Comparison of ENCODE assay signal across 10 cellular contexts in genomic region chr7:101884671-101885596, GRCh38.
DNase-seq lines count a peak whose midpoint lies in the region; ATAC-seq and TF ChIP-seq lines count a peak whose summit lies in the region.
"Had no signal": no experiment of that assay in that cellular context is flagged by ENCODE, and none has a peak within 500 bp of the region (broad histone marks: within the 10 kb centered on the region; RNA-seq: fewer than 3 reads in every experiment).

No MANE protein-coding gene starts in this region.

- no peak for TF ChIP-seq RAD21 in neural cell (conservative IDR thresholded peaks at IDR 0.05)

- H2AFZ ChIP-seq in SU-DHL-6 (ENCODE audit: low read depth, low read length, severe bottlenecking) (no peak overlapping the region), neural cell (ENCODE audit: low read depth, low read length) (no peak overlapping the region)

- CTCF ChIA-PET in A673 (lab: Charles Lee), result no interaction called here

- H3K27ac ChIP-seq in SU-DHL-6 (ENCODE audit: low read depth, low read length) (peak overlapping the region; percentile 79), neural cell (ENCODE audit: low read length) (peak overlapping the region; percentile 23), A673 (ENCODE audit: low read depth, low read length, poor library complexity, severe bottlenecking) (no peak overlapping the region)

- H3K4me3 ChIP-seq in GM12864 (ENCODE audit: low read depth, low read length) (no peak overlapping the region), SU-DHL-6 (ENCODE audit: insufficient read depth, low read length, poor library complexity, severe bottlenecking) (peak overlapping the region; percentile 15), neural cell (ENCODE audit: low read length) (no peak overlapping the region), A673 (ENCODE audit: low read depth, low read length, poor library complexity, severe bottlenecking) (no peak overlapping the region)

- H3K27me3 ChIP-seq in SU-DHL-6 (ENCODE audit: low read length), result no peaks in the 10 kb centered on the region
- H3K27me3 ChIP-seq in neural cell (ENCODE audit: insufficient read depth, low read depth, low read length), result no peaks in the 10 kb centered on the region
- no peaks in the 10 kb centered on the region for H3K27me3 ChIP-seq in A673 (replicated peaks; ENCODE audit: insufficient read depth, low read depth, low read length, poor library complexity)

- BruUV-seq in A673 (replicated peaks; lab: Mats Ljungman, UMichigan), result no TSS peak

- H3K79me2 ChIP-seq in SU-DHL-6 (ENCODE audit: insufficient read depth, low read length) (peaks cover 100% of the 10 kb centered on the region), neural cell (replicated peaks; ENCODE audit: insufficient read depth, low read length) (peaks cover 21% of the 10 kb centered on the region)

- H3K36me3 ChIP-seq in SU-DHL-6 (ENCODE audit: low read length) (no peaks in the 10 kb centered on the region), neural cell (ENCODE audit: insufficient read depth, low read length) (no peaks in the 10 kb centered on the region), A673 (ENCODE audit: insufficient read depth, low read length, poor library complexity, severe bottlenecking) (no peaks in the 10 kb centered on the region)

- intact Hi-C loops in A673 (cut with micrococcal nuclease; ENCODE audit: unreplicated experiment), result no loop called here

- POLR2A ChIA-PET in A673 (lab: Charles Lee; ENCODE audit: low non-redundant PET), result no interaction called here

- TF ChIP-seq EP300 in neural cell (conservative IDR thresholded peaks at IDR 0.05; ENCODE audit: poor library complexity, severe bottlenecking), result no peak

- DNase-seq in GM12864 (ENCODE audit: low read depth), result peak; percentile 18
- DNase-seq in occipital lobe (lab: John Stamatoyannopoulos, UW), result no peak
- DNase-seq in iPS-NIHi11 (ENCODE audit: low spot score), result no peak
- DNase-seq in A673 (ENCODE audit: low spot score), result no peak
- DNase-seq: NCI-H2227 treated with DMSO at 0.1 percent for 48 hours; stimulated activated CD4-positive, alpha-beta T cell treated with anti-CD3 and anti-CD28 coated beads, Interleukin-1b, Interleukin-23, amount 100 ng/mL, for 48 hours had no signal

- H3K9ac ChIP-seq in SU-DHL-6 (ENCODE audit: low read length) (peak overlapping the region; percentile 41), neural cell (ENCODE audit: low read length) (peak overlapping the region; percentile 5)

- TF ChIP-seq CTCF in GM12864 (IDR thresholded peaks at IDR 0.05; ENCODE audit: low read depth, low read length, missing control alignments) (no peak), SU-DHL-6 (IDR thresholded peaks at IDR 0.05; ENCODE audit: insufficient read depth, low read length, poor library complexity, severe bottlenecking) (no peak), neural cell (IDR thresholded peaks at IDR 0.05; ENCODE audit: poor library complexity, severe bottlenecking) (no peak), A673 (conservative IDR thresholded peaks at IDR 0.05; ENCODE audit: low read depth, low read length) (no peak)

- H3K4me2 ChIP-seq in SU-DHL-6 (ENCODE audit: low read depth, low read length, poor library complexity, severe bottlenecking) (peak overlapping the region; percentile 54), neural cell (ENCODE audit: low read length) (peak overlapping the region; percentile 13)

- peaks cover 38% of the 10 kb centered on the region for H3K4me1 ChIP-seq in A673 (ENCODE audit: insufficient read depth, low read length, poor library complexity, severe bottlenecking)

- H3K9me3 ChIP-seq in SU-DHL-6 (ENCODE audit: insufficient read depth, low read length) (no peaks in the 10 kb centered on the region), neural cell (ENCODE audit: low read length) (no peaks in the 10 kb centered on the region), A673 (ENCODE audit: low read depth, low read length, poor library complexity, severe bottlenecking) (no peaks in the 10 kb centered on the region)

- H4K20me1 ChIP-seq in SU-DHL-6 (ENCODE audit: low read depth, low read length) (no peaks in the 10 kb centered on the region; the same call in 1 of the 2 replicates), neural cell (ENCODE audit: insufficient read depth) (no peaks in the 10 kb centered on the region)

- H3F3A ChIP-seq in SU-DHL-6 (ENCODE audit: insufficient read depth) (peaks cover 53% of the 10 kb centered on the region), neural cell (ENCODE audit: insufficient read depth, low read length, poor library complexity, severe bottlenecking) (no peaks in the 10 kb centered on the region)

- peak; percentile 76 for ATAC-seq in GM21447 (IDR thresholded peaks at IDR 0.05; ENCODE audit: unreplicated experiment)
- no peak for ATAC-seq in HG02588 (IDR thresholded peaks at IDR 0.05; ENCODE audit: unreplicated experiment)

- H3K9me2 ChIP-seq in SU-DHL-6 (replicated peaks; ENCODE audit: insufficient read depth, low read length) (no peaks in the 10 kb centered on the region), neural cell (ENCODE audit: insufficient read depth, low read length) (no peaks in the 10 kb centered on the region)

TF ChIP-seq in neural cell, 6 proteins besides CTCF, POLR2A, EP300 and RAD21:
- no peak for TF ChIP-seq MXI1 (conservative IDR thresholded peaks at IDR 0.05; ENCODE audit: poor library complexity, severe bottlenecking)
- no peak for TF ChIP-seq EZH2 (IDR thresholded peaks at IDR 0.05; ENCODE audit: borderline replicate concordance, insufficient read depth, low read length, poor library complexity, severe bottlenecking)
- TF ChIP-seq REST (IDR thresholded peaks at IDR 0.05; ENCODE audit: borderline replicate concordance), result no peak
- no peak for TF ChIP-seq TAF1 (IDR thresholded peaks at IDR 0.05; ENCODE audit: low read depth)
